ENCODE assay signal across 22 cellular contexts in the genomic region with DNA sequence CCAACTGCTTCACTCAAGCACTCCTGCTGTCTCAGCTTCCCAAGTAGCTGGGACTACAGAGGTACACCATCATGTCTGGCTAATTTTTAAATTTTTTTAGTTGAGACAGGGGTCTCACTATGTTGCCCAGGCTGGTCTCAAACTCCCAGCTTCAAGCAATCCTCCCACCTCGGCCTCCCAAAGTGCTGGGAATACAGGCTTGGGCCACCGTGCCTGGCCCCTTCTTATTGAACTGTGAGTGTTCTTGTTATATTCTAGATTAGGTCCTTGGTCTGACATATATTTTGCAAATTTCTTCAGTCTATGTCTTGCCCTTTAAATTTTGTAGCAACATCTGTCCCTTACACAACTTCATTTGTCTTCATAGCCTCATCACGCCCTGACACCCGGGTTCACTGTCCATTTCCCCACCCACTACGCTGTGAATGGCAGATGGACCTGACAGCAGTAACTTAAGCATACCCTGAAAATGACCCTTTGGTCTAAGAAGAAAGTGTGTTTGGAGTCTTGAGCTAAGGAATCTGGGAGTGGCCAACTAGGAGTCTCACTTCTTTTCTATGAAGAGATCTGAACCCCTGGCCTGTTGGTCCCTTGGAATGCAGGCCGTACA. TPM values are rescaled to one million over a fixed set of nuclear protein-coding genes. Genes with fewer than 3 reads are reported as not detected.
A peak's percentile ranks its signal among the peaks of the same experiment; 100 is the strongest.
DNase-seq lines count a peak whose midpoint lies in the region; ATAC-seq and TF ChIP-seq lines count a peak whose summit lies in the region.
"Had no signal": no experiment of that assay in that cellular context is flagged by ENCODE, and none has a peak within 500 bp of the region (broad histone marks: within the 10 kb centered on the region; RNA-seq: fewer than 3 reads in every experiment).

No MANE protein-coding gene starts in this region.

- H3K27me3 ChIP-seq in hepatocyte, result no peaks in the 10 kb centered on the region
- no peaks in the 10 kb centered on the region for H3K27me3 ChIP-seq in transverse colon

- H3K79me2 ChIP-seq in hepatocyte, result peaks cover 6% of the 10 kb centered on the region

- H3K9me3 ChIP-seq in HEK293 (ENCODE audit: control insufficient read depth, insufficient read depth, low read depth, low read length), result no peaks in the 10 kb centered on the region
- no peaks in the 10 kb centered on the region for H3K9me3 ChIP-seq in hepatocyte (ENCODE audit: low read depth)
- no peaks in the 10 kb centered on the region for H3K9me3 ChIP-seq in transverse colon
- H3K9me3 ChIP-seq: A549 had no signal

- no peak overlapping the region for H3K4me3 ChIP-seq in HEK293 (ENCODE audit: low read depth, low read length)
- no peak overlapping the region for H3K4me3 ChIP-seq in hepatocyte
- H3K4me3 ChIP-seq in transverse colon, result no peak overlapping the region
- H3K4me3 ChIP-seq: A549, PC-9 had no signal

- H3K27ac ChIP-seq in HEK293 (ENCODE audit: extremely low read depth, low read depth, low read length) (no peak overlapping the region), hepatocyte (peak overlapping the region; percentile 42), transverse colon (peak overlapping the region in 3 of 4 donors; percentile 52 to 69 (median 52))
- H3K27ac ChIP-seq: A549, PC-9 had no signal

- DNase-seq in SW480 (ENCODE audit: low spot score), result peak; percentile 39
- DNase-seq in hepatocyte (ENCODE audit: low spot score), result no peak
- peak; percentile 47 for DNase-seq in transverse colon
- no peak for DNase-seq in GOT3 (lab: John Stamatoyannopoulos, UW)
- DNase-seq in NCI-H1436 treated with DMSO at 0.1 percent for 48 hours (lab: John Stamatoyannopoulos, UW), result no peak
- DNase-seq: AML-193; C1 segment of cervical spinal cord; CD4-positive, alpha-beta memory T cell; COR-L47; Kasumi-1; NCI-H1105 treated with DMSO at 0.1 percent for 48 hours; NCI-H2029; NCI-H446 treated with DMSO at 0.1 percent for 48 hours; NCI-H526 treated with DMSO at 0.1 percent for 48 hours; Right ventricle myocardium superior; RPMI8226 had no signal

- no peak for ATAC-seq in GM19324 (IDR thresholded peaks at IDR 0.05; ENCODE audit: low FRiP score, unreplicated experiment)
- ATAC-seq: A549 had no signal

- no peak overlapping the region for H2AFZ ChIP-seq in hepatocyte
- H2AFZ ChIP-seq: PC-9 had no signal

- H4K20me1 ChIP-seq in hepatocyte (ENCODE audit: insufficient read depth, poor library complexity, severe bottlenecking), result no peaks in the 10 kb centered on the region

- TF ChIP-seq CTCF in HEK293 (tag by site-specific recombination; IDR thresholded peaks at IDR 0.05) (no peak), hepatocyte (IDR thresholded peaks at IDR 0.05; ENCODE audit: poor library complexity) (no peak), transverse colon (IDR thresholded peaks at IDR 0.05) (no peak)

- H3K4me2 ChIP-seq in hepatocyte, result no peak overlapping the region
- H3K4me2 ChIP-seq: A549, PC-9 had no signal

- no peak for TF ChIP-seq EP300 in transverse colon (IDR thresholded peaks at IDR 0.05; ENCODE audit: low read depth)

- POLR2A ChIA-PET in HEK293 (lab: Yijun Ruan, JAX), result no interaction called here

- intact Hi-C loops in transverse colon (cut with DNase I; ENCODE audit: low total_unique reads), result no loop called here

- H3K9me2 ChIP-seq in hepatocyte (replicated peaks; ENCODE audit: insufficient read depth), result no peaks in the 10 kb centered on the region

- CTCF ChIA-PET in HEK293 (lab: Yijun Ruan, JAX), result no interaction called here

- H3K4me1 ChIP-seq in HEK293 (ENCODE audit: control insufficient read depth, insufficient read depth, low read length), result peaks cover 5% of the 10 kb centered on the region; the same call in 1 of the 2 replicates
- peaks cover 18% of the 10 kb centered on the region for H3K4me1 ChIP-seq in hepatocyte (ENCODE audit: insufficient read depth)
- peaks cover 2 to 36% (median 20%) of the 10 kb centered on the region in 4 donors for H3K4me1 ChIP-seq in transverse colon

- no peak for TF ChIP-seq POLR2A in transverse colon (IDR thresholded peaks at IDR 0.05)

- in situ Hi-C loops in transverse colon (cut with MboI; ENCODE audit: low pct_ligation_motif_present in 1 of 4, low pct_unique_long_range_greater_than_20kb in 1 of 4, low sequenced_read_pairs in 3 of 4), result no loop called here

- 72% methylated on average over 6 of the region's 6 CpGs for WGBS in hepatocyte (ENCODE audit: low lambda C conversion rate, missing lambda C conversion rate)
- WGBS in transverse colon (ENCODE audit: low coverage in 1 of 2), 2 donors, result 67 to 78% methylated on average over 3 to 6 of the region's 6 CpGs

- no peaks in the 10 kb centered on the region for H3K36me3 ChIP-seq in HEK293 (ENCODE audit: control insufficient read depth in 2 of 2, insufficient read depth in 1 of 2, low read length in 2 of 2)
- H3K36me3 ChIP-seq in hepatocyte (replicated peaks; ENCODE audit: insufficient read depth, low read depth), result no peaks in the 10 kb centered on the region
- no peaks in the 10 kb centered on the region for H3K36me3 ChIP-seq in transverse colon

TF ChIP-seq in HEK293, 187 proteins besides CTCF, POLR2A, EP300 and RAD21:
- no peak for TF ChIP-seq SP2 (tag by site-specific recombination; IDR thresholded peaks at IDR 0.05)
- TF ChIP-seq ZNF416 (tag by site-specific recombination; IDR thresholded peaks at IDR 0.05), result no peak
- TF ChIP-seq ZBTB21 (tag by site-specific recombination; IDR thresholded peaks at IDR 0.05), result no peak
- TF ChIP-seq ZNF37A (tag by site-specific recombination; IDR thresholded peaks at IDR 0.05), result no peak
- no peak for TF ChIP-seq EGR2 (tag by site-specific recombination; IDR thresholded peaks at IDR 0.05; ENCODE audit: low read depth)
- TF ChIP-seq ZNF121 (tag by site-specific recombination; IDR thresholded peaks at IDR 0.05), result peak; percentile 50; the same call in 1 of the 2 replicates
- TF ChIP-seq ZNF223 (tag by site-specific recombination; IDR thresholded peaks at IDR 0.05), result no peak

RNA-seq across cellular contexts. Expression of a gene that starts 4.2 kb away (rescaled TPM):
- total RNA-seq in hepatocyte (65.7 and 94.2 TPM in 2 replicates), transverse colon (100 to 1,000 TPM in 2 of 4 donors, 10 to 100 TPM in 2; 46.0 to 424 (median 210) TPM)
- polyA plus RNA-seq in hepatocyte, result 193 and 289 TPM in 2 replicates

RNA-seq across cellular contexts. Expression of a gene that starts 20.8 kb away (rescaled TPM):
- total RNA-seq in hepatocyte (14.4 and 14.9 TPM in 2 replicates), transverse colon (under 1 TPM in 1 of 4 donors, not detected in 3; 0.79 TPM)
- polyA plus RNA-seq in hepatocyte, result 41.8 and 71.5 TPM in 2 replicates
- total RNA-seq: CD4-positive, alpha-beta memory T cell; M059J; SK-MEL-5 had no signal
- polyA plus RNA-seq: A549; CD4-positive, alpha-beta memory T cell had no signal

Comparison
In these comparisons a context has a peak if more than half of its experiments do, and no peak if none do; other contexts are left out.
1. DNase-seq: peak in SW480 (single experiment) and transverse colon (single experiment); none in hepatocyte (single experiment), GOT3 (single experiment) and NCI-H1436 treated with DMSO at 0.1 percent for 48 hours (single experiment).